1 cellular context compared by ENCODE assay signal in genomic region chr15:56249080-56249479, GRCh38.
TF ChIP-seq lines count a peak whose summit lies in the region.

No MANE protein-coding gene starts in this region.

TF ChIP-seq in GM23338, 12 proteins besides CTCF, POLR2A, EP300 and RAD21 (continued from another document):
- TF ChIP-seq ZNF462 (CRISPR knock-in tag; IDR thresholded peaks at IDR 0.05) (no peak), CREB1 (CRISPR knock-in tag; IDR thresholded peaks at IDR 0.05; ENCODE audit: low read depth) (no peak), EZH2 (IDR thresholded peaks at IDR 0.05; ENCODE audit: low read depth, unreplicated experiment) (no peak), JUNB (IDR thresholded peaks at IDR 0.05; ENCODE audit: unreplicated experiment) (no peak)
